ENCODE assay signal across 20 cellular contexts in genomic region chr7:124779620-124780019, GRCh38. TPM values are rescaled to one million over a fixed set of nuclear protein-coding genes. Genes with fewer than 3 reads are reported as not detected.
"Had no signal": no experiment of that assay in that cellular context is flagged by ENCODE, and none has a peak within 500 bp of the region (broad histone marks: within the 10 kb centered on the region; RNA-seq: fewer than 3 reads in every experiment).

No MANE protein-coding gene starts in this region.

- H3K4me3 Mint-ChIP-seq: immature natural killer cell; naive thymus-derived CD4-positive, alpha-beta T cell had no signal

- FAIRE-seq: colon, endothelial cell of umbilical vein, frontal cortex, keratinocyte had no signal

- H3K36me3 Mint-ChIP-seq: immature natural killer cell; naive thymus-derived CD4-positive, alpha-beta T cell had no signal

- ATAC-seq: foreskin keratinocyte; gastroesophageal sphincter; heart left ventricle; left cardiac atrium; left ventricle myocardium superior; naive thymus-derived CD4-positive, alpha-beta T cell had no signal

- H3K4me1 Mint-ChIP-seq: immature natural killer cell; naive thymus-derived CD4-positive, alpha-beta T cell had no signal

- H3K27ac Mint-ChIP-seq: immature natural killer cell; naive thymus-derived CD4-positive, alpha-beta T cell had no signal

- DNase-seq: dermis blood vessel endothelial cell; dorsolateral prefrontal cortex; effector CD4-positive, alpha-beta T cell; effector memory CD4-positive, alpha-beta T cell; foreskin keratinocyte; heart left ventricle; hypothalamus; immature natural killer cell; left cardiac atrium; left lung; left ventricle myocardium superior; lower lobe of right lung; mesenchymal stem cell; midbrain; naive thymus-derived CD4-positive, alpha-beta T cell had no signal

RNA-seq across cellular contexts. Expression of gene GPR37, which starts 14.0 kb away (rescaled TPM):
- total RNA-seq: left ventricle myocardium superior; naive thymus-derived CD4-positive, alpha-beta T cell had no signal
